In genomic region chr10:17009228-17009700, GRCh38 we compare ENCODE assay signal across 10 cellular contexts.
DNase-seq lines count a peak whose midpoint lies in the region; ATAC-seq, FAIRE-seq and TF ChIP-seq lines count a peak whose summit lies in the region.
"Had no signal": no experiment of that assay in that cellular context is flagged by ENCODE, and none has a peak within 500 bp of the region (broad histone marks: within the 10 kb centered on the region; RNA-seq: fewer than 3 reads in every experiment).

No MANE protein-coding gene starts in this region.

- no peak for ATAC-seq in CD4-positive, alpha-beta T cell (ENCODE audit: poor library complexity)

- DNase-seq in H54 (ENCODE audit: insufficient read length, low spot score) (peak; percentile 27), bronchial epithelial cell (ENCODE audit: low read depth) (peak; percentile 57), islet precursor cell (peak; percentile 85), spleen (no peak), NK-92 (lab: John Stamatoyannopoulos, UW; ENCODE audit: unreplicated experiment) (no peak), NCI-H1092 treated with DMSO at 0.1 percent for 48 hours (lab: John Stamatoyannopoulos, UW) (no peak)
- no peak for DNase-seq in activated naive CD8-positive, alpha-beta T cell treated with anti-CD3 and anti-CD28 coated beads for 36 hours
- DNase-seq in CD4-positive, alpha-beta T cell: no peak
- DNase-seq: activated gamma-delta T cell had no signal

- peaks cover 54% of the 10 kb centered on the region for H3K4me1 Mint-ChIP-seq in activated naive CD8-positive, alpha-beta T cell treated with anti-CD3 and anti-CD28 coated beads for 36 hours
- H3K4me1 Mint-ChIP-seq in CD4-positive, alpha-beta T cell (ENCODE audit: low read depth): peaks cover 59% of the 10 kb centered on the region

- H3K9me3 Mint-ChIP-seq in activated naive CD8-positive, alpha-beta T cell treated with anti-CD3 and anti-CD28 coated beads for 36 hours: peaks cover 13% of the 10 kb centered on the region
- no peaks in the 10 kb centered on the region for H3K9me3 Mint-ChIP-seq in CD4-positive, alpha-beta T cell

- TF ChIP-seq CTCF in bronchial epithelial cell (IDR thresholded peaks at IDR 0.05; ENCODE audit: insufficient read depth, low read length, severe bottlenecking) (no peak), spleen (IDR thresholded peaks at IDR 0.05 in 8 of 11, conservative IDR thresholded peaks at IDR 0.05 in 3 of 11) (no peak)
- no peak for TF ChIP-seq CTCF in CD4-positive, alpha-beta T cell (IDR thresholded peaks at IDR 0.05)

- intact Hi-C loops in spleen (cut with DNase I; ENCODE audit: low total_unique reads): no loop called here
- intact Hi-C loops in CD4-positive, alpha-beta T cell (cut with DNase I, micrococcal nuclease): loop anchor here in 1 of 2 experiments (10.0 kb wide), 1 partner anchor 164 kb away; no protein-coding TSS in a partner anchor

- H3K27me3 ChIP-seq in bronchial epithelial cell (ENCODE audit: control insufficient read depth, insufficient read depth, low read length) (no peaks in the 10 kb centered on the region), spleen (replicated peaks in 1 of 7) (no peaks in the 10 kb centered on the region)
- H3K27me3 ChIP-seq in CD4-positive, alpha-beta T cell (ENCODE audit: control insufficient read depth, insufficient read depth, low read length): no peaks in the 10 kb centered on the region

- peaks cover 26% of the 10 kb centered on the region for H3K36me3 Mint-ChIP-seq in activated naive CD8-positive, alpha-beta T cell treated with anti-CD3 and anti-CD28 coated beads for 36 hours
- H3K36me3 Mint-ChIP-seq in CD4-positive, alpha-beta T cell (ENCODE audit: low read depth): peaks cover 7% of the 10 kb centered on the region

- FAIRE-seq in H54 (lab: Jason Lieb, UNC) (peak; percentile 6), bronchial epithelial cell (lab: Jason Lieb, UNC) (no peak)

- POLR2A ChIA-PET in CD4-positive, alpha-beta T cell (lab: Charles Lee): no interaction called here

- peaks cover 8 to 61% (median 29%) of the 10 kb centered on the region in 6 donors for H3K4me1 ChIP-seq in spleen

- no peaks in the 10 kb centered on the region for H3K27me3 Mint-ChIP-seq in activated naive CD8-positive, alpha-beta T cell treated with anti-CD3 and anti-CD28 coated beads for 36 hours
- H3K27me3 Mint-ChIP-seq in CD4-positive, alpha-beta T cell: no peaks in the 10 kb centered on the region

- TF ChIP-seq POLR2A in H54 (IDR thresholded peaks at IDR 0.05; ENCODE audit: low read depth, low read length): no peak
- TF ChIP-seq POLR2A in spleen (IDR thresholded peaks at IDR 0.05): no peak

- H3K27ac ChIP-seq in spleen: peak overlapping the region; percentile 10 to 84 (median 60)
- no peak overlapping the region for H3K27ac ChIP-seq in CD4-positive, alpha-beta T cell (ENCODE audit: low read depth, low read length)
- H3K27ac ChIP-seq: VCaP had no signal

- no peaks in the 10 kb centered on the region for H3K9me3 ChIP-seq in spleen
- H3K9me3 ChIP-seq in CD4-positive, alpha-beta T cell (ENCODE audit: control insufficient read depth, low read length): no peaks in the 10 kb centered on the region

- H3K27ac Mint-ChIP-seq in activated naive CD8-positive, alpha-beta T cell treated with anti-CD3 and anti-CD28 coated beads for 36 hours: no peak overlapping the region
- H3K27ac Mint-ChIP-seq in CD4-positive, alpha-beta T cell: no peak overlapping the region

- 51 to 73% (median 68%) methylated on average over 3 of the region's 3 CpGs for WGBS in spleen, 5 donors

- CTCF ChIA-PET in CD4-positive, alpha-beta T cell (lab: Charles Lee): no interaction called here

- H3K4me3 Mint-ChIP-seq in activated naive CD8-positive, alpha-beta T cell treated with anti-CD3 and anti-CD28 coated beads for 36 hours: no peak overlapping the region
- H3K4me3 Mint-ChIP-seq in CD4-positive, alpha-beta T cell: no peak overlapping the region

- H3K4me3 ChIP-seq in bronchial epithelial cell (ENCODE audit: low read depth, low read length) (no peak overlapping the region), spleen (no peak overlapping the region)

- H3K36me3 ChIP-seq in bronchial epithelial cell (ENCODE audit: control insufficient read depth, insufficient read depth, low read length): no peaks in the 10 kb centered on the region
- H3K36me3 ChIP-seq in spleen: no peaks in the 10 kb centered on the region

Comparison
In these comparisons a context has a peak if more than half of its experiments do, and no peak if none do; other contexts are left out.
1. DNase-seq: peak in H54 (single experiment), bronchial epithelial cell (single experiment) and islet precursor cell (single experiment); none in spleen (single experiment), NK-92 (single experiment), NCI-H1092 treated with DMSO at 0.1 percent for 48 hours (single experiment), activated naive CD8-positive, alpha-beta T cell treated with anti-CD3 and anti-CD28 coated beads for 36 hours (single experiment) and CD4-positive, alpha-beta T cell (0 of 10).